Comparison of ENCODE assay signal across 21 cellular contexts in genomic region chr10:98608417-98608816, GRCh38.
DNase-seq lines count a peak whose midpoint lies in the region; ATAC-seq and TF ChIP-seq lines count a peak whose summit lies in the region.
"Had no signal": no experiment of that assay in that cellular context is flagged by ENCODE, and none has a peak within 500 bp of the region (broad histone marks: within the 10 kb centered on the region; RNA-seq: fewer than 3 reads in every experiment).

No MANE protein-coding gene starts in this region.

- H3K4me1 ChIP-seq in endodermal cell (ENCODE audit: control insufficient read depth, insufficient read depth, low read length) (no peaks in the 10 kb centered on the region), psoas muscle (peaks cover 10% of the 10 kb centered on the region)

- H3K4me3 ChIP-seq in endodermal cell (ENCODE audit: low read length) (no peak overlapping the region), psoas muscle (peak overlapping the region; percentile 37)
- H3K4me3 ChIP-seq: thoracic aorta had no signal

- H3K9me3 ChIP-seq in endodermal cell (ENCODE audit: control insufficient read depth, low read length): no peaks in the 10 kb centered on the region
- H3K9me3 ChIP-seq in psoas muscle: no peaks in the 10 kb centered on the region
- H3K9me3 ChIP-seq: thoracic aorta had no signal

- H3K9me3 Mint-ChIP-seq in endodermal cell: no peaks in the 10 kb centered on the region
- H3K9me3 Mint-ChIP-seq: CD4-positive, CD25-positive, alpha-beta regulatory T cell; T-cell had no signal

- ATAC-seq in psoas muscle: peak; percentile 57 to 86 (median 71)
- ATAC-seq: Right ventricle myocardium inferior, T-cell had no signal

- 88 to 92% methylated on average over 3 to 6 of the region's 6 CpGs for WGBS in endodermal cell (ENCODE audit: insufficient coverage in 1 of 2, insufficient read length in 1 of 2), 2 experiments
- WGBS in psoas muscle, 3 donors: 14 to 27% (median 15%) methylated on average over 6 of the region's 6 CpGs

- H3K27ac Mint-ChIP-seq in endodermal cell: no peak overlapping the region
- H3K27ac Mint-ChIP-seq: CD4-positive, CD25-positive, alpha-beta regulatory T cell; T-cell had no signal

- intact Hi-C loops in psoas muscle (cut with DNase I): no loop called here

- peak overlapping the region; percentile 76 for H3K27ac ChIP-seq in C4-2B
- H3K27ac ChIP-seq in endodermal cell (ENCODE audit: low read depth, low read length): no peak overlapping the region
- H3K27ac ChIP-seq in psoas muscle: no peak overlapping the region
- H3K27ac ChIP-seq: thoracic aorta, WERI-Rb-1 had no signal

- H3K36me3 Mint-ChIP-seq in endodermal cell (ENCODE audit: low read depth): no peaks in the 10 kb centered on the region
- H3K36me3 Mint-ChIP-seq: CD4-positive, CD25-positive, alpha-beta regulatory T cell; T-cell had no signal

- H3K36me3 ChIP-seq in endodermal cell (ENCODE audit: control insufficient read depth, insufficient read depth, low read length) (no peaks in the 10 kb centered on the region), psoas muscle (ENCODE audit: insufficient read depth in 1 of 2, low read depth in 1 of 2) (no peaks in the 10 kb centered on the region)
- H3K36me3 ChIP-seq: thoracic aorta, WERI-Rb-1 had no signal

- H3K27me3 ChIP-seq in endodermal cell (ENCODE audit: control insufficient read depth, insufficient read depth, low read length, poor library complexity, severe bottlenecking): no peaks in the 10 kb centered on the region
- no peaks in the 10 kb centered on the region for H3K27me3 ChIP-seq in psoas muscle (ENCODE audit: insufficient read depth in 3 of 3, low read length in 2 of 3)

- peak; percentile 12 for DNase-seq in NCI-H69 (lab: John Stamatoyannopoulos, UW)
- peak; percentile 49 for DNase-seq in endodermal cell
- DNase-seq in psoas muscle: peak; percentile 19 to 60
- DNase-seq in COR-L47 (lab: John Stamatoyannopoulos, UW): no peak
- DNase-seq in HT-29 (ENCODE audit: low spot score): no peak
- DNase-seq in NCI-H1694 (lab: John Stamatoyannopoulos, UW): no peak
- no peak for DNase-seq in DMS153 (lab: John Stamatoyannopoulos, UW)
- DNase-seq: ACHN; activated CD4-positive, alpha-beta T cell treated with anti-CD3 and anti-CD28 coated beads, Interleukin-2, amount 50 U/mL, for 48 hours; activated effector memory CD4-positive, alpha-beta T cell treated with Interleukin-2 at 50 U/mL for 16 hours; CD4-positive, CD25-positive, alpha-beta regulatory T cell; dermis blood vessel endothelial cell; DMS79; foreskin melanocyte; NCI-H1105 treated with DMSO at 0.1 percent for 48 hours; NCI-H526; T-cell; WERI-Rb-1 had no signal

- TF ChIP-seq CTCF in C4-2B (conservative IDR thresholded peaks at IDR 0.05): no peak
- TF ChIP-seq CTCF in endodermal cell (conservative IDR thresholded peaks at IDR 0.05): no peak
- no peak for TF ChIP-seq CTCF in psoas muscle (IDR thresholded peaks at IDR 0.05)

- H3K4me3 Mint-ChIP-seq in endodermal cell: no peak overlapping the region
- H3K4me3 Mint-ChIP-seq: CD4-positive, CD25-positive, alpha-beta regulatory T cell; T-cell had no signal

- no peaks in the 10 kb centered on the region for H3K27me3 Mint-ChIP-seq in endodermal cell (ENCODE audit: insufficient read depth)

- H3K9ac ChIP-seq in endodermal cell (ENCODE audit: extremely low read depth, low read length, poor library complexity, severe bottlenecking): no peak overlapping the region

- H3K4me1 Mint-ChIP-seq in endodermal cell: peaks cover 5% of the 10 kb centered on the region
- H3K4me1 Mint-ChIP-seq: CD4-positive, CD25-positive, alpha-beta regulatory T cell; T-cell had no signal

Comparison
In these comparisons a context has a peak if more than half of its experiments do, and no peak if none do; other contexts are left out.
1. DNase-seq: peak in NCI-H69 (single experiment), endodermal cell (single experiment) and psoas muscle (2 of 2); none in COR-L47 (single experiment), HT-29 (single experiment), NCI-H1694 (single experiment) and DMS153 (single experiment).